In genomic region chr12:754238-754816, GRCh38 we compare ENCODE assay signal across 8 cellular contexts. TPM values are rescaled to one million over a fixed set of nuclear protein-coding genes. Genes with fewer than 3 reads are reported as not detected.
DNase-seq lines count a peak whose midpoint lies in the region; ATAC-seq and TF ChIP-seq lines count a peak whose summit lies in the region.

No MANE protein-coding gene starts in this region.

- no peak for ATAC-seq in GM19324 (IDR thresholded peaks at IDR 0.05; ENCODE audit: low FRiP score, unreplicated experiment)
- ATAC-seq in GM19328 (IDR thresholded peaks at IDR 0.05; ENCODE audit: unreplicated experiment), result no peak

- intact Hi-C loops in breast epithelium (cut with DNase I; ENCODE audit: low total_unique reads), result loop anchor here (10.0 kb wide), 1 partner anchor 180 kb away; no protein-coding TSS in a partner anchor
- intact Hi-C loops in thyroid gland (cut with DNase I), result loop anchor here (5.0 to 10.0 kb wide), 3 partner anchors 60 to 187 kb away; no protein-coding TSS in a partner anchor

- under 1% methylated on average over 16 of the region's 16 CpGs for WGBS in liver
- WGBS in thyroid gland, 2 donors, result 2 to 4% methylated on average over 14 to 16 of the region's 16 CpGs

- TF ChIP-seq CTCF in NB4 (IDR thresholded peaks at IDR 0.05; ENCODE audit: low read depth, low read length), result no peak
- TF ChIP-seq CTCF in breast epithelium (IDR thresholded peaks at IDR 0.05), result no peak
- TF ChIP-seq CTCF in liver (IDR thresholded peaks at IDR 0.05; ENCODE audit: low read depth, low read length, missing input control), result no peak
- no peak for TF ChIP-seq CTCF in thyroid gland (IDR thresholded peaks at IDR 0.05)

- H3K9ac ChIP-seq in liver (ENCODE audit: low read depth in 1 of 2, low read length in 2 of 2), result peak overlapping the region; percentile 66 to 75

- H3K36me3 ChIP-seq in breast epithelium, result no peaks in the 10 kb centered on the region
- no peaks in the 10 kb centered on the region for H3K36me3 ChIP-seq in liver (ENCODE audit: control insufficient read depth in 4 of 4, insufficient read depth in 3 of 4, low read depth in 1 of 4, low read length in 3 of 4)
- no peaks in the 10 kb centered on the region for H3K36me3 ChIP-seq in thyroid gland

- peak overlapping the region; percentile 97 to 98 for H3K27ac ChIP-seq in breast epithelium
- H3K27ac ChIP-seq in liver (ENCODE audit: low read depth in 1 of 2, low read length in 2 of 2), result peak overlapping the region; percentile 93 to 97
- peak overlapping the region; percentile 96 to 98 (median 98) for H3K27ac ChIP-seq in thyroid gland

- H3K4me1 ChIP-seq in breast epithelium, result no peaks in the 10 kb centered on the region
- H3K4me1 ChIP-seq in liver (ENCODE audit: control insufficient read depth in 4 of 4, insufficient read depth in 4 of 4, low read length in 3 of 4), result peaks cover 2 to 45% (median 23%) of the 10 kb centered on the region in 4 donors
- H3K4me1 ChIP-seq in thyroid gland, result peaks cover 21 to 29% of the 10 kb centered on the region in 2 donors

- H3K4me3 ChIP-seq in NB4 (ENCODE audit: low read depth, low read length) (peak overlapping the region; percentile 86), breast epithelium (peak overlapping the region; percentile 71 to 96 (median 83)), liver (ENCODE audit: low read depth in 1 of 3, low read length in 3 of 3) (peak overlapping the region; percentile 74 to 100 (median 83)), thyroid gland (replicated peaks in 1 of 3) (peak overlapping the region; percentile 76 to 96 (median 85))

- peak; percentile 52 for DNase-seq in G401 (ENCODE audit: low spot score)
- peak; percentile 18 for DNase-seq in NB4 (ENCODE audit: low read depth)
- DNase-seq in breast epithelium (ENCODE audit: low spot score in 2 of 2), result peak in 1 of 2 donors; percentile 27
- DNase-seq in thyroid gland, result no peak
- no peak for DNase-seq in NK-92 (lab: John Stamatoyannopoulos, UW; ENCODE audit: unreplicated experiment)

- peak in 1 of 2 donors; percentile 28 for TF ChIP-seq RAD21 in liver (IDR thresholded peaks at IDR 0.05)

- H3K27me3 ChIP-seq in breast epithelium, result no peaks in the 10 kb centered on the region
- H3K27me3 ChIP-seq in liver (ENCODE audit: control insufficient read depth in 4 of 4, insufficient read depth in 4 of 4, low read length in 3 of 4), result no peaks in the 10 kb centered on the region
- H3K27me3 ChIP-seq in thyroid gland, result no peaks in the 10 kb centered on the region

- in situ Hi-C loops in G401 (cut with HindIII; ENCODE audit: low sequenced_read_pairs), result no loop called here

- TF ChIP-seq POLR2A in NB4 (IDR thresholded peaks at IDR 0.05; ENCODE audit: extremely low read depth, insufficient read length), result no peak
- no peak for TF ChIP-seq POLR2A in breast epithelium (IDR thresholded peaks at IDR 0.05)
- no peak for TF ChIP-seq POLR2A in thyroid gland (IDR thresholded peaks at IDR 0.05)

- H3K9me3 ChIP-seq in breast epithelium, result no peaks in the 10 kb centered on the region
- no peaks in the 10 kb centered on the region for H3K9me3 ChIP-seq in liver (ENCODE audit: control insufficient read depth in 4 of 4, low read length in 3 of 4)
- no peaks in the 10 kb centered on the region for H3K9me3 ChIP-seq in thyroid gland

TF ChIP-seq in liver, 16 proteins besides CTCF, POLR2A, EP300 and RAD21:
- peak; percentile 65 to 75 for TF ChIP-seq RXRA (IDR thresholded peaks at IDR 0.05)
- no peak for TF ChIP-seq GABPA (IDR thresholded peaks at IDR 0.05 in 1 of 2, conservative IDR thresholded peaks at IDR 0.05 in 1 of 2)
- TF ChIP-seq, protein P1, sequence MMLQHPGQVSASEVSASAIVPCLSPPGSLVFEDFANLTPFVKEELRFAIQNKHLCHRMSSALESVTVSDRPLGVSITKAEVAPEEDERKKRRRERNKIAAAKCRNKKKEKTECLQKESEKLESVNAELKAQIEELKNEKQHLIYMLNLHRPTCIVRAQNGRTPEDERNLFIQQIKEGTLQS (IDR thresholded peaks at IDR 0.05), result no peak
- TF ChIP-seq MAX (IDR thresholded peaks at IDR 0.05), result no peak
- no peak for TF ChIP-seq HNF4G (IDR thresholded peaks at IDR 0.05)
- TF ChIP-seq, protein P2, sequence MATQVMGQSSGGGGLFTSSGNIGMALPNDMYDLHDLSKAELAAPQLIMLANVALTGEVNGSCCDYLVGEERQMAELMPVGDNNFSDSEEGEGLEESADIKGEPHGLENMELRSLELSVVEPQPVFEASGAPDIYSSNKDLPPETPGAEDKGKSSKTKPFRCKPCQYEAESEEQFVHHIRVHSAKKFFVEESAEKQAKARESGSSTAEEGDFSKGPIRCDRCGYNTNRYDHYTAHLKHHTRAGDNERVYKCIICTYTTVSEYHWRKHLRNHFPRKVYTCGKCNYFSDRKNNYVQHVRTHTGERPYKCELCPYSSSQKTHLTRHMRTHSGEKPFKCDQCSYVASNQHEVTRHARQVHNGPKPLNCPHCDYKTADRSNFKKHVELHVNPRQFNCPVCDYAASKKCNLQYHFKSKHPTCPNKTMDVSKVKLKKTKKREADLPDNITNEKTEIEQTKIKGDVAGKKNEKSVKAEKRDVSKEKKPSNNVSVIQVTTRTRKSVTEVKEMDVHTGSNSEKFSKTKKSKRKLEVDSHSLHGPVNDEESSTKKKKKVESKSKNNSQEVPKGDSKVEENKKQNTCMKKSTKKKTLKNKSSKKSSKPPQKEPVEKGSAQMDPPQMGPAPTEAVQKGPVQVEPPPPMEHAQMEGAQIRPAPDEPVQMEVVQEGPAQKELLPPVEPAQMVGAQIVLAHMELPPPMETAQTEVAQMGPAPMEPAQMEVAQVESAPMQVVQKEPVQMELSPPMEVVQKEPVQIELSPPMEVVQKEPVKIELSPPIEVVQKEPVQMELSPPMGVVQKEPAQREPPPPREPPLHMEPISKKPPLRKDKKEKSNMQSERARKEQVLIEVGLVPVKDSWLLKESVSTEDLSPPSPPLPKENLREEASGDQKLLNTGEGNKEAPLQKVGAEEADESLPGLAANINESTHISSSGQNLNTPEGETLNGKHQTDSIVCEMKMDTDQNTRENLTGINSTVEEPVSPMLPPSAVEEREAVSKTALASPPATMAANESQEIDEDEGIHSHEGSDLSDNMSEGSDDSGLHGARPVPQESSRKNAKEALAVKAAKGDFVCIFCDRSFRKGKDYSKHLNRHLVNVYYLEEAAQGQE (IDR thresholded peaks at IDR 0.05), result no peak
- TF ChIP-seq NR2F2 (IDR thresholded peaks at IDR 0.05), result no peak
- peak; percentile 11 to 51 for TF ChIP-seq HNF4A (conservative IDR thresholded peaks at IDR 0.05)

RNA-seq across cellular contexts. Expression of gene WNK1, which starts 1.9 kb away (rescaled TPM):
- total RNA-seq in G401 (2014; rRNA removed; shearing (Covaris generic)), result 42.2 and 46.9 TPM in 2 replicates
- total RNA-seq in breast epithelium (100 to 1,000 TPM; 173 to 192 (median 176) TPM), liver (100 to 1,000 TPM in 1 of 2 donors, 10 to 100 TPM in 1; 78.9 to 299 TPM), thyroid gland (100 to 1,000 TPM in 2 of 4 donors, 10 to 100 TPM in 2; 90.0 to 211 (median 109) TPM)
- 10 to 100 TPM; 22.4 to 28.7 TPM for polyA plus RNA-seq in liver

Comparison
In these comparisons a context has a peak if more than half of its experiments do, and no peak if none do; other contexts are left out.
1. DNase-seq: peak in G401 (single experiment) and NB4 (single experiment); none in thyroid gland (0 of 2) and NK-92 (single experiment).
2. Peak in every context shown above with its lines, with median percentiles within 50 percentile points of each other: H3K4me3 ChIP-seq and H3K27ac ChIP-seq.